Comparison of ENCODE assay signal across 8 cellular contexts in the genomic region with DNA sequence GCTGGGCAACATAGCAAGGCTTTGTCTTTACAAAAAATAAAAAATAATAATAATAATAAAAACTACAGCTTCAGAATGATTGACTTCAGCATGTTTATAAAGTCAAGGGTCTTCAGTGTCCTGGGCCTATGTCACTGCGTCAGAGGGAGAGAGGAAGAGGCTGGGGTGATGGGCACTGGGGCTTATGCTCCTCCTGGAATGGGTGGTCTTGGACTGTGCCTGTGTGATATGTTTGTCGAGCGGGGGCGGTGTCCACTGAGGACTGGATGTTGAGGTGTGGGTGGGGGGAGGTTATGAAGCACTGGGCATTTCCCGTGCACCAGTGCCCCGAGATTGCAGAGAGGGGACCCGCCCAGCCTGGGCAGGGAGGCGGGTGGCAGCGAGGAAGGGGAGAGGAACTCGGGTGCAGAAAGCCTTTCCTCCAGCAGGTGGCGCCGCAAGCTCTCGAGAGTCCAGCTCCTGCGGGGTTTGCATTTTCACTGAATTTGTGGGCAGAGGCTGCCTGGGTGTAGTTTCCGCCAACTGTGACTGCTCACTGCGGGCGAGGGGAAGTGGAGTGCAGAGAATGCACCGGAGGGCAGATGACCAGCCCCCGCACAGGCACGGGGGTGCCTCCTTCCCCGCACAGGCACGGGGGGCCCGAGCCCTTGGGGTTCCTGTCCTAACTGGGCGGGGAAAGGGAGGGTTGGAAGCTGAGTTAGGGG.
DNase-seq lines count a peak whose midpoint lies in the region; ATAC-seq, FAIRE-seq and TF ChIP-seq lines count a peak whose summit lies in the region.

No MANE protein-coding gene starts in this region.

- TF ChIP-seq CTCF in AG04450 (IDR thresholded peaks at IDR 0.05; ENCODE audit: low read depth, low read length) (peak; percentile 93), WERI-Rb-1 (IDR thresholded peaks at IDR 0.05; ENCODE audit: low read depth, low read length) (peak; percentile 99), mammary epithelial cell (conservative IDR thresholded peaks at IDR 0.05 in 1 of 2, IDR thresholded peaks at IDR 0.05 in 1 of 2; ENCODE audit: extremely low read depth in 1 of 2, insufficient read depth in 1 of 2, low read depth in 1 of 2, low read length in 2 of 2) (peak; percentile 72 to 95), keratinocyte (optimal IDR thresholded peaks at IDR 0.05 in 1 of 3, IDR thresholded peaks at IDR 0.05 in 1 of 3, conservative IDR thresholded peaks at IDR 0.05 in 1 of 3; ENCODE audit: extremely low read depth in 1 of 3, insufficient read depth in 2 of 3, low read length in 3 of 3) (peak; percentile 88 to 96 (median 94))

- H3K79me2 ChIP-seq in mammary epithelial cell (ENCODE audit: insufficient read depth, low read length): peaks cover 95% of the 10 kb centered on the region
- peaks cover 94% of the 10 kb centered on the region for H3K79me2 ChIP-seq in keratinocyte (ENCODE audit: control insufficient read depth, insufficient read depth, low read length)

- H3K4me3 ChIP-seq in AG04450 (ENCODE audit: low read depth, low read length) (no peak overlapping the region), WERI-Rb-1 (ENCODE audit: low read depth, low read length) (no peak overlapping the region), mammary epithelial cell (replicated peaks in 1 of 3; ENCODE audit: insufficient read depth in 1 of 3, low read depth in 2 of 3, low read length in 3 of 3) (no peak overlapping the region), keratinocyte (ENCODE audit: control insufficient read depth in 2 of 3, extremely low read depth in 1 of 3, insufficient read depth in 2 of 3, low read depth in 1 of 3, low read length in 3 of 3) (no peak overlapping the region)

- dilution Hi-C loops in mammary epithelial cell (cut with HindIII; ENCODE audit: low sequenced_read_pairs): no loop called here
- dilution Hi-C loops in keratinocyte (cut with MboI; ENCODE audit: extremely low pct_ligation_motif_present, low sequenced_read_pairs): no loop called here

- H3K27ac ChIP-seq in AG04450 (ENCODE audit: low read depth, low read length) (peak overlapping the region; percentile 73), WERI-Rb-1 (no peak overlapping the region; the same call in 1 of the 2 replicates), mammary epithelial cell (ENCODE audit: insufficient read depth, low read depth, low read length) (peak overlapping the region; percentile 36), keratinocyte (ENCODE audit: control insufficient read depth, insufficient read depth, low read length) (peak overlapping the region; percentile 52)

- DNase-seq in AG04450 (ENCODE audit: low read depth, low spot score): no peak
- peak; percentile 99 for DNase-seq in NCI-H2196 (lab: John Stamatoyannopoulos, UW; ENCODE audit: unreplicated experiment)
- DNase-seq in WERI-Rb-1: peak; percentile 91
- DNase-seq in mammary epithelial cell: peak; percentile 74
- DNase-seq in keratinocyte (ENCODE audit: low read depth, low spot score): no peak
- DNase-seq in stimulated activated CD4-positive, alpha-beta T cell treated with anti-CD3 and anti-CD28 coated beads, Interleukin-15, amount 100 ng/mL, for 48 hours (ENCODE audit: low read depth in 2 of 2): peak; percentile 89 to 95

- H3K36me3 ChIP-seq in WERI-Rb-1 (peaks cover 11% of the 10 kb centered on the region), mammary epithelial cell (ENCODE audit: insufficient read depth, low read length) (peaks cover 12% of the 10 kb centered on the region), keratinocyte (ENCODE audit: control insufficient read depth in 2 of 2, extremely low read depth in 1 of 2, insufficient read depth in 2 of 2, low read length in 2 of 2) (peaks cover 16 to 22% of the 10 kb centered on the region in 2 experiments)

- CTCF ChIA-PET in AG04450 (lab: Charles Lee) (interaction anchor here (0.6 to 3.4 kb wide), 38 partner anchors 8 to 208 kb away, joined by 3 to 51 read pairs (median 4); no protein-coding TSS in a partner anchor), mammary epithelial cell (lab: Charles Lee; ENCODE audit: low non-redundant PET) (interaction anchor here (0.6 to 0.7 kb wide), 2 partner anchors 9 to 119 kb away, joined by 6 read pairs; no protein-coding TSS in a partner anchor)

- peaks cover 9% of the 10 kb centered on the region for H3K9me3 ChIP-seq in AG04450 (ENCODE audit: control insufficient read depth, insufficient read depth, low read length)
- H3K9me3 ChIP-seq in WERI-Rb-1 (ENCODE audit: severe bottlenecking): no peaks in the 10 kb centered on the region
- H3K9me3 ChIP-seq in mammary epithelial cell (replicated peaks; ENCODE audit: insufficient read depth, low read length): no peaks in the 10 kb centered on the region
- H3K9me3 ChIP-seq in keratinocyte (ENCODE audit: control insufficient read depth, low read depth, low read length): no peaks in the 10 kb centered on the region

- peak; percentile 81 for FAIRE-seq in keratinocyte (lab: Jason Lieb, UNC)

- H3K4me1 ChIP-seq in mammary epithelial cell (ENCODE audit: insufficient read depth, low read length) (peaks cover 50% of the 10 kb centered on the region), keratinocyte (ENCODE audit: control insufficient read depth, extremely low read depth, insufficient read depth, low read length) (peaks cover 39% of the 10 kb centered on the region)

- in situ Hi-C loops in mammary epithelial cell (cut with MboI; ENCODE audit: low sequenced_read_pairs in 2 of 2): no loop called here

- ATAC-seq in GM18861 (IDR thresholded peaks at IDR 0.05; ENCODE audit: unreplicated experiment) (peak; percentile 59), HG03108 (IDR thresholded peaks at IDR 0.05; ENCODE audit: unreplicated experiment) (peak; percentile 76)

- WGBS in mammary epithelial cell (ENCODE audit: low coverage, missing lambda C conversion rate): 13% methylated on average over 20 of the region's 24 CpGs

- H3K27me3 ChIP-seq in AG04450 (ENCODE audit: control insufficient read depth, insufficient read depth, low read length) (no peaks in the 10 kb centered on the region), WERI-Rb-1 (ENCODE audit: insufficient read depth, low read depth, severe bottlenecking) (no peaks in the 10 kb centered on the region), mammary epithelial cell (ENCODE audit: insufficient read depth, low read length) (no peaks in the 10 kb centered on the region), keratinocyte (ENCODE audit: control insufficient read depth, extremely low read depth, insufficient read depth, low read length) (no peaks in the 10 kb centered on the region)

- H4K20me1 ChIP-seq in mammary epithelial cell (ENCODE audit: insufficient read depth, low read length) (peaks cover 26% of the 10 kb centered on the region), keratinocyte (ENCODE audit: control insufficient read depth, extremely low read depth, insufficient read depth, low read length) (peaks cover 58% of the 10 kb centered on the region)

- POLR2A ChIA-PET in AG04450 (lab: Yijun Ruan, JAX): interaction anchor here (0.6 to 2.2 kb wide), 12 partner anchors 41 to 1016 kb away, joined by 3 to 9 read pairs (median 4); no protein-coding TSS in a partner anchor

- H2AFZ ChIP-seq in mammary epithelial cell (ENCODE audit: low read depth, low read length) (no peak overlapping the region), keratinocyte (ENCODE audit: control insufficient read depth, low read length) (no peak overlapping the region)

- intact Hi-C loops in mammary epithelial cell (cut with micrococcal nuclease): loop anchor here (1.0 to 10.0 kb wide), 6 partner anchors 51 to 683 kb away; no protein-coding TSS in a partner anchor

- H3K9ac ChIP-seq in mammary epithelial cell (ENCODE audit: insufficient read depth, low read length) (no peak overlapping the region), keratinocyte (ENCODE audit: control insufficient read depth, extremely low read depth, insufficient read depth, low read length) (no peak overlapping the region)

- no TSS peak for BruUV-seq in mammary epithelial cell (replicated peaks; lab: Mats Ljungman, UMichigan)

- H3K4me2 ChIP-seq in mammary epithelial cell (ENCODE audit: insufficient read depth, low read depth, low read length) (peak overlapping the region; percentile 60), keratinocyte (ENCODE audit: control insufficient read depth, extremely low read depth, insufficient read depth, low read depth, low read length) (peak overlapping the region; percentile 60)

- H3K9me1 ChIP-seq in keratinocyte (ENCODE audit: control insufficient read depth, extremely low read depth, insufficient read depth, low read length): peaks cover 5% of the 10 kb centered on the region

Comparison
In these comparisons a context has a peak if more than half of its experiments do, and no peak if none do; other contexts are left out.
1. DNase-seq: peak in NCI-H2196 (single experiment), WERI-Rb-1 (single experiment), mammary epithelial cell (single experiment) and stimulated activated CD4-positive, alpha-beta T cell treated with anti-CD3 and anti-CD28 coated beads, Interleukin-15, amount 100 ng/mL, for 48 hours (2 of 2); none in AG04450 (single experiment) and keratinocyte (single experiment).
2. Peak in every context shown above with its lines, with median percentiles within 50 percentile points of each other: CTCF ChIP-seq.